ENCODE assay signal across 1 cellular context in the genomic region with DNA sequence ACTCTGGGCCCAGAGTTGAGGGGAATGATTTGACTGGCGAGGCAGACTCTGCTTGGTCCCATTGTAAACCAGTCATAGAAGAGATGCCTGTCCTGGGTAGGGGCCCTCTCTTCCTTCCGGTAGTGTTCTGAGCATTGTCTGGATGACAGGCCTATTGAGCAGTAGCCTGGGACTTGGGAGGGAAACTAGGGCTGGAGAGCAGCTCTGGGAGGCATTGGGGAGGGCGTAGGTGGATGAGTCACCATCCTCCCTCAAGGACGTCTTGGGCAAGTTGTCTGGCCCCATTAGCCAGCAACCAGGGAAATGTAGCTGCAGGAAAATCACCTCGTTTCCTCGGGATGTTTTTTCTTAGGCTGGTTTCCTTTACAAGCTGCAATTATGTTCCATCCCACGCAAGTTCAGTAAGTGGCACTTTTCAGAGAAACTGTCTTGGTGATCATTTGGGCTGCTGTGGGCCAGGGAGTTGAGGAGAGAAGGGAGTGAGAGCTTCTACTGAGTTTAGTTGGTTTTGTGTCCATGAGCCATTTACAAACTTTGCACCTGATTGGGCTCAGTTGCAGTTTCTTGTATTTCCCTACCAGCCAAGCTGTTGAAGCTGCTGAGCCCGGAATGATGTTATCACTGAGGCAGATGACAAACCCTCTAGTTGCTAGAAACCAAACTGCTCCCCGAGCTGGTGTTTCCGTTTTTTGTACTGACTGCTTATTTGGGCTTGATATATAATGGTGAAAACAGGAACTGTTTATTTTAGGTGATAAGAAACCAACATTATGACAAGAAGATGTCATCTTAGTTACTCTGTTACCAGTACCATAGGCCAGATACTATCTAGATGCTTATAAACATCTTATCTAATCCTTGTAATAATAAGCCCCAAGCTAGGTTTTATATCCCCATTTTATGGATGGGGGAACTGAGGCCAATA.
A peak's percentile ranks its signal among the peaks of the same experiment; 100 is the strongest.
TF ChIP-seq lines count a peak whose summit lies in the region.

No MANE protein-coding gene starts in this region.

TF ChIP-seq in K562, 482 proteins besides CTCF, POLR2A, EP300 and RAD21 (continued from another document and continues in another):
- TF ChIP-seq, protein P1, sequence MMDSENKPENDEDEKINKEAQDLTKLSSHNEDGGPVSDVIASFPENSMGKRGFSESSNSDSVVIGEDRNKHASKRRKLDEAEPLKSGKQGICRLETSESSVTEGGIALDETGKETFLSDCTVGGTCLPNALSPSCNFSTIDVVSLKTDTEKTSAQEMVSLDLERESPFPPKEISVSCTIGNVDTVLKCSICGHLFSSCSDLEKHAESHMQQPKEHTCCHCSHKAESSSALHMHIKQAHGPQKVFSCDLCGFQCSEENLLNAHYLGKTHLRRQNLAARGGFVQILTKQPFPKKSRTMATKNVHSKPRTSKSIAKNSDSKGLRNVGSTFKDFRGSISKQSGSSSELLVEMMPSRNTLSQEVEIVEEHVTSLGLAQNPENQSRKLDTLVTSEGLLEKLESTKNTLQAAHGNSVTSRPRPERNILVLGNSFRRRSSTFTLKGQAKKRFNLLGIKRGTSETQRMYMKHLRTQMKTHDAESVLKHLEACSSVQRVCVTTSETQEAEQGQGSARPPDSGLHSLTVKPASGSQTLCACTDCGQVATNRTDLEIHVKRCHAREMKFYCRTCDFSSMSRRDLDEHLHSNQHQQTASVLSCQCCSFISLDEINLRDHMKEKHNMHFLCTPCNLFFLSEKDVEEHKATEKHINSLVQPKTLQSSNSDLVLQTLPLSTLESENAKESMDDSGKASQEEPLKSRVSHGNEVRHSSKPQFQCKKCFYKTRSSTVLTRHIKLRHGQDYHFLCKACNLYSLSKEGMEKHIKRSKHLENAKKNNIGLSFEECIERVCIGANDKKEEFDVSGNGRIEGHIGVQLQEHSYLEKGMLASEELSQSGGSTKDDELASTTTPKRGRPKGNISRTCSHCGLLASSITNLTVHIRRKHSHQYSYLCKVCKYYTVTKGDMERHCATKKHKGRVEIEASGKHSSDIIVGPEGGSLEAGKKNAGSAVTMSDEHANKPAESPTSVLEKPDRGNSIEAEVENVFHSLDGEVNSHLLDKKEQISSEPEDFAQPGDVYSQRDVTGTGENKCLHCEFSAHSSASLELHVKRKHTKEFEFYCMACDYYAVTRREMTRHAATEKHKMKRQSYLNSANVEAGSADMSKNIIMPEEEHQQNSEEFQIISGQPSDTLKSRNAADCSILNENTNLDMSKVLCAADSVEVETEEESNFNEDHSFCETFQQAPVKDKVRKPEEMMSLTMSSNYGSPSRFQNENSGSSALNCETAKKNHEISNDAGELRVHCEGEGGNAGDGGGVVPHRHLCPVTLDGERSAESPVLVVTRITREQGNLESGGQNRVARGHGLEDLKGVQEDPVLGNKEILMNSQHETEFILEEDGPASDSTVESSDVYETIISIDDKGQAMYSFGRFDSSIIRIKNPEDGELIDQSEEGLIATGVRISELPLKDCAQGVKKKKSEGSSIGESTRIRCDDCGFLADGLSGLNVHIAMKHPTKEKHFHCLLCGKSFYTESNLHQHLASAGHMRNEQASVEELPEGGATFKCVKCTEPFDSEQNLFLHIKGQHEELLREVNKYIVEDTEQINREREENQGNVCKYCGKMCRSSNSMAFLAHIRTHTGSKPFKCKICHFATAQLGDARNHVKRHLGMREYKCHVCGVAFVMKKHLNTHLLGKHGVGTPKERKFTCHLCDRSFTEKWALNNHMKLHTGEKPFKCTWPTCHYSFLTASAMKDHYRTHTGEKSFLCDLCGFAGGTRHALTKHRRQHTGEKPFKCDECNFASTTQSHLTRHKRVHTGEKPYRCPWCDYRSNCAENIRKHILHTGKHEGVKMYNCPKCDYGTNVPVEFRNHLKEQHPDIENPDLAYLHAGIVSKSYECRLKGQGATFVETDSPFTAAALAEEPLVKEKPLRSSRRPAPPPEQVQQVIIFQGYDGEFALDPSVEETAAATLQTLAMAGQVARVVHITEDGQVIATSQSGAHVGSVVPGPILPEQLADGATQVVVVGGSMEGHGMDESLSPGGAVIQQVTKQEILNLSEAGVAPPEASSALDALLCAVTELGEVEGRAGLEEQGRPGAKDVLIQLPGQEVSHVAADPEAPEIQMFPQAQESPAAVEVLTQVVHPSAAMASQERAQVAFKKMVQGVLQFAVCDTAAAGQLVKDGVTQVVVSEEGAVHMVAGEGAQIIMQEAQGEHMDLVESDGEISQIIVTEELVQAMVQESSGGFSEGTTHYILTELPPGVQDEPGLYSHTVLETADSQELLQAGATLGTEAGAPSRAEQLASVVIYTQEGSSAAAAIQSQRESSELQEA (IDR thresholded peaks at IDR 0.05; ENCODE audit: low read depth) = no peak
- TF ChIP-seq, protein P2, sequence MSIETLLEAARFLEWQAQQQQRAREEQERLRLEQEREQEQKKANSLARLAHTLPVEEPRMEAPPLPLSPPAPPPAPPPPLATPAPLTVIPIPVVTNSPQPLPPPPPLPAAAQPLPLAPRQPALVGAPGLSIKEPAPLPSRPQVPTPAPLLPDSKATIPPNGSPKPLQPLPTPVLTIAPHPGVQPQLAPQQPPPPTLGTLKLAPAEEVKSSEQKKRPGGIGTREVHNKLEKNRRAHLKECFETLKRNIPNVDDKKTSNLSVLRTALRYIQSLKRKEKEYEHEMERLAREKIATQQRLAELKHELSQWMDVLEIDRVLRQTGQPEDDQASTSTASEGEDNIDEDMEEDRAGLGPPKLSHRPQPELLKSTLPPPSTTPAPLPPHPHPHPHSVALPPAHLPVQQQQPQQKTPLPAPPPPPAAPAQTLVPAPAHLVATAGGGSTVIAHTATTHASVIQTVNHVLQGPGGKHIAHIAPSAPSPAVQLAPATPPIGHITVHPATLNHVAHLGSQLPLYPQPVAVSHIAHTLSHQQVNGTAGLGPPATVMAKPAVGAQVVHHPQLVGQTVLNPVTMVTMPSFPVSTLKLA (conservative IDR thresholded peaks at IDR 0.05) = 0 out of 4 replicates have a peak, but pooled peaks of 1 of the 2 experiments have one; percentile 12
- TF ChIP-seq, protein P3, sequence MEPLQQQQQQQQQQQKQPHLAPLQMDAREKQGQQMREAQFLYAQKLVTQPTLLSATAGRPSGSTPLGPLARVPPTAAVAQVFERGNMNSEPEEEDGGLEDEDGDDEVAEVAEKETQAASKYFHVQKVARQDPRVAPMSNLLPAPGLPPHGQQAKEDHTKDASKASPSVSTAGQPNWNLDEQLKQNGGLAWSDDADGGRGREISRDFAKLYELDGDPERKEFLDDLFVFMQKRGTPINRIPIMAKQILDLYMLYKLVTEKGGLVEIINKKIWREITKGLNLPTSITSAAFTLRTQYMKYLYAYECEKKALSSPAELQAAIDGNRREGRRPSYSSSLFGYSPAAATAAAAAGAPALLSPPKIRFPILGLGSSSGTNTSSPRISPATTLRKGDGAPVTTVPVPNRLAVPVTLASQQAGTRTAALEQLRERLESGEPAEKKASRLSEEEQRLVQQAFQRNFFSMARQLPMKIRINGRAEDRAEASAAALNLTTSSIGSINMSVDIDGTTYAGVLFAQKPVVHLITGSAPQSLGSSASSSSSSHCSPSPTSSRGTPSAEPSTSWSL (CRISPR knock-in tag; IDR thresholded peaks at IDR 0.05; ENCODE audit: borderline replicate concordance) = no peak
- TF ChIP-seq HMG20B (CRISPR knock-in tag; IDR thresholded peaks at IDR 0.05) (no peak), C11orf30 (IDR thresholded peaks at IDR 0.05; ENCODE audit: low read depth) (no peak), ZEB2 (IDR thresholded peaks at IDR 0.05) (no peak), ZNF79 (CRISPR knock-in tag; IDR thresholded peaks at IDR 0.05; ENCODE audit: low read depth) (no peak), HEY1 (CRISPR knock-in tag; IDR thresholded peaks at IDR 0.05; ENCODE audit: borderline replicate concordance) (no peak), RBBP5 (IDR thresholded peaks at IDR 0.05; ENCODE audit: borderline replicate concordance, insufficient read depth, low read length, poor library complexity, severe bottlenecking) (no peak), ZNF644 (tag; IDR thresholded peaks at IDR 0.05; ENCODE audit: low read depth) (no peak), HOXB6 (CRISPR knock-in tag; IDR thresholded peaks at IDR 0.05; ENCODE audit: borderline replicate concordance) (no peak), RFX7 (CRISPR knock-in tag; IDR thresholded peaks at IDR 0.05) (no peak), NFRKB (IDR thresholded peaks at IDR 0.05; ENCODE audit: low read depth) (0 out of 2 replicates have a peak, but pooled peaks have one; percentile 37), SUPT5H (IDR thresholded peaks at IDR 0.05) (no peak), POLR3A (IDR thresholded peaks at IDR 0.05; ENCODE audit: borderline replicate concordance, extremely low read depth, insufficient read depth, insufficient read length) (no peak), ZNF3 (CRISPR knock-in tag; IDR thresholded peaks at IDR 0.05) (no peak), ZKSCAN1 (IDR thresholded peaks at IDR 0.05; ENCODE audit: low read depth, low read length) (no peak)
- TF ChIP-seq, protein P4, sequence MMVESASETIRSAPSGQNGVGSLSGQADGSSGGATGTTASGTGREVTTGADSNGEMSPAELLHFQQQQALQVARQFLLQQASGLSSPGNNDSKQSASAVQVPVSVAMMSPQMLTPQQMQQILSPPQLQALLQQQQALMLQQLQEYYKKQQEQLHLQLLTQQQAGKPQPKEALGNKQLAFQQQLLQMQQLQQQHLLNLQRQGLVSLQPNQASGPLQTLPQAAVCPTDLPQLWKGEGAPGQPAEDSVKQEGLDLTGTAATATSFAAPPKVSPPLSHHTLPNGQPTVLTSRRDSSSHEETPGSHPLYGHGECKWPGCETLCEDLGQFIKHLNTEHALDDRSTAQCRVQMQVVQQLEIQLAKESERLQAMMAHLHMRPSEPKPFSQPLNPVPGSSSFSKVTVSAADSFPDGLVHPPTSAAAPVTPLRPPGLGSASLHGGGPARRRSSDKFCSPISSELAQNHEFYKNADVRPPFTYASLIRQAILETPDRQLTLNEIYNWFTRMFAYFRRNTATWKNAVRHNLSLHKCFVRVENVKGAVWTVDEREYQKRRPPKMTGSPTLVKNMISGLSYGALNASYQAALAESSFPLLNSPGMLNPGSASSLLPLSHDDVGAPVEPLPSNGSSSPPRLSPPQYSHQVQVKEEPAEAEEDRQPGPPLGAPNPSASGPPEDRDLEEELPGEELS (CRISPR knock-in tag; IDR thresholded peaks at IDR 0.05; ENCODE audit: borderline replicate concordance) = 0 out of 2 replicates have a peak, but pooled peaks have one; percentile 11
- TF ChIP-seq, protein P5, sequence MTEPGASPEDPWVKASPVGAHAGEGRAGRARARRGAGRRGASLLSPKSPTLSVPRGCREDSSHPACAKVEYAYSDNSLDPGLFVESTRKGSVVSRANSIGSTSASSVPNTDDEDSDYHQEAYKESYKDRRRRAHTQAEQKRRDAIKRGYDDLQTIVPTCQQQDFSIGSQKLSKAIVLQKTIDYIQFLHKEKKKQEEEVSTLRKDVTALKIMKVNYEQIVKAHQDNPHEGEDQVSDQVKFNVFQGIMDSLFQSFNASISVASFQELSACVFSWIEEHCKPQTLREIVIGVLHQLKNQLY (CRISPR knock-in tag; conservative IDR thresholded peaks at IDR 0.05) = no peak
- TF ChIP-seq, protein P6, sequence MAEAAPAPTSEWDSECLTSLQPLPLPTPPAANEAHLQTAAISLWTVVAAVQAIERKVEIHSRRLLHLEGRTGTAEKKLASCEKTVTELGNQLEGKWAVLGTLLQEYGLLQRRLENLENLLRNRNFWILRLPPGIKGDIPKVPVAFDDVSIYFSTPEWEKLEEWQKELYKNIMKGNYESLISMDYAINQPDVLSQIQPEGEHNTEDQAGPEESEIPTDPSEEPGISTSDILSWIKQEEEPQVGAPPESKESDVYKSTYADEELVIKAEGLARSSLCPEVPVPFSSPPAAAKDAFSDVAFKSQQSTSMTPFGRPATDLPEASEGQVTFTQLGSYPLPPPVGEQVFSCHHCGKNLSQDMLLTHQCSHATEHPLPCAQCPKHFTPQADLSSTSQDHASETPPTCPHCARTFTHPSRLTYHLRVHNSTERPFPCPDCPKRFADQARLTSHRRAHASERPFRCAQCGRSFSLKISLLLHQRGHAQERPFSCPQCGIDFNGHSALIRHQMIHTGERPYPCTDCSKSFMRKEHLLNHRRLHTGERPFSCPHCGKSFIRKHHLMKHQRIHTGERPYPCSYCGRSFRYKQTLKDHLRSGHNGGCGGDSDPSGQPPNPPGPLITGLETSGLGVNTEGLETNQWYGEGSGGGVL (CRISPR knock-in tag; IDR thresholded peaks at IDR 0.05) = no peak
- TF ChIP-seq, protein P7, sequence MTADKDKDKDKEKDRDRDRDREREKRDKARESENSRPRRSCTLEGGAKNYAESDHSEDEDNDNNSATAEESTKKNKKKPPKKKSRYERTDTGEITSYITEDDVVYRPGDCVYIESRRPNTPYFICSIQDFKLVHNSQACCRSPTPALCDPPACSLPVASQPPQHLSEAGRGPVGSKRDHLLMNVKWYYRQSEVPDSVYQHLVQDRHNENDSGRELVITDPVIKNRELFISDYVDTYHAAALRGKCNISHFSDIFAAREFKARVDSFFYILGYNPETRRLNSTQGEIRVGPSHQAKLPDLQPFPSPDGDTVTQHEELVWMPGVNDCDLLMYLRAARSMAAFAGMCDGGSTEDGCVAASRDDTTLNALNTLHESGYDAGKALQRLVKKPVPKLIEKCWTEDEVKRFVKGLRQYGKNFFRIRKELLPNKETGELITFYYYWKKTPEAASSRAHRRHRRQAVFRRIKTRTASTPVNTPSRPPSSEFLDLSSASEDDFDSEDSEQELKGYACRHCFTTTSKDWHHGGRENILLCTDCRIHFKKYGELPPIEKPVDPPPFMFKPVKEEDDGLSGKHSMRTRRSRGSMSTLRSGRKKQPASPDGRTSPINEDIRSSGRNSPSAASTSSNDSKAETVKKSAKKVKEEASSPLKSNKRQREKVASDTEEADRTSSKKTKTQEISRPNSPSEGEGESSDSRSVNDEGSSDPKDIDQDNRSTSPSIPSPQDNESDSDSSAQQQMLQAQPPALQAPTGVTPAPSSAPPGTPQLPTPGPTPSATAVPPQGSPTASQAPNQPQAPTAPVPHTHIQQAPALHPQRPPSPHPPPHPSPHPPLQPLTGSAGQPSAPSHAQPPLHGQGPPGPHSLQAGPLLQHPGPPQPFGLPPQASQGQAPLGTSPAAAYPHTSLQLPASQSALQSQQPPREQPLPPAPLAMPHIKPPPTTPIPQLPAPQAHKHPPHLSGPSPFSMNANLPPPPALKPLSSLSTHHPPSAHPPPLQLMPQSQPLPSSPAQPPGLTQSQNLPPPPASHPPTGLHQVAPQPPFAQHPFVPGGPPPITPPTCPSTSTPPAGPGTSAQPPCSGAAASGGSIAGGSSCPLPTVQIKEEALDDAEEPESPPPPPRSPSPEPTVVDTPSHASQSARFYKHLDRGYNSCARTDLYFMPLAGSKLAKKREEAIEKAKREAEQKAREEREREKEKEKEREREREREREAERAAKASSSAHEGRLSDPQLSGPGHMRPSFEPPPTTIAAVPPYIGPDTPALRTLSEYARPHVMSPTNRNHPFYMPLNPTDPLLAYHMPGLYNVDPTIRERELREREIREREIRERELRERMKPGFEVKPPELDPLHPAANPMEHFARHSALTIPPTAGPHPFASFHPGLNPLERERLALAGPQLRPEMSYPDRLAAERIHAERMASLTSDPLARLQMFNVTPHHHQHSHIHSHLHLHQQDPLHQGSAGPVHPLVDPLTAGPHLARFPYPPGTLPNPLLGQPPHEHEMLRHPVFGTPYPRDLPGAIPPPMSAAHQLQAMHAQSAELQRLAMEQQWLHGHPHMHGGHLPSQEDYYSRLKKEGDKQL (CRISPR knock-in tag; IDR thresholded peaks at IDR 0.05; ENCODE audit: borderline replicate concordance) = no peak
- TF ChIP-seq, protein P8, sequence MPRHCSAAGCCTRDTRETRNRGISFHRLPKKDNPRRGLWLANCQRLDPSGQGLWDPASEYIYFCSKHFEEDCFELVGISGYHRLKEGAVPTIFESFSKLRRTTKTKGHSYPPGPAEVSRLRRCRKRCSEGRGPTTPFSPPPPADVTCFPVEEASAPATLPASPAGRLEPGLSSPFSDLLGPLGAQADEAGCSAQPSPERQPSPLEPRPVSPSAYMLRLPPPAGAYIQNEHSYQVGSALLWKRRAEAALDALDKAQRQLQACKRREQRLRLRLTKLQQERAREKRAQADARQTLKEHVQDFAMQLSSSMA (CRISPR knock-in tag; IDR thresholded peaks at IDR 0.05) = no peak
